In genomic region chr18:45103319-45104070, GRCh38 we compare ENCODE assay signal across 1 cellular context.
TF ChIP-seq lines count a peak whose summit lies in the region.

No MANE protein-coding gene starts in this region.

TF ChIP-seq in GM12878, 131 proteins besides CTCF, POLR2A, EP300 and RAD21 (continued from another document and continues in another):
- TF ChIP-seq ZNF687 (IDR thresholded peaks at IDR 0.05) (no peak), RELA (IDR thresholded peaks at IDR 0.05; ENCODE audit: borderline replicate concordance, partially characterized antibody) (no peak), KDM1A (IDR thresholded peaks at IDR 0.05; ENCODE audit: borderline replicate concordance) (no peak), SMAD1 (IDR thresholded peaks at IDR 0.05; ENCODE audit: low read depth, partially characterized antibody) (no peak), EZH2 (IDR thresholded peaks at IDR 0.05; ENCODE audit: borderline replicate concordance, control insufficient read depth, low read depth, low read length) (no peak), ZNF217 (IDR thresholded peaks at IDR 0.05) (peak; percentile 47; the same call in 1 of the 2 replicates), RAD51 (IDR thresholded peaks at IDR 0.05) (no peak), CREM (IDR thresholded peaks at IDR 0.05; ENCODE audit: low read depth) (peak; percentile 53; the same call in 1 of the 2 replicates), WRNIP1 (IDR thresholded peaks at IDR 0.05; ENCODE audit: borderline replicate concordance, low read depth, low read length) (no peak), ASH2L (IDR thresholded peaks at IDR 0.05; ENCODE audit: borderline replicate concordance, low read depth) (no peak), STAT1 (conservative IDR thresholded peaks at IDR 0.05) (no peak; the same call in 1 of the 2 replicates), RB1 (IDR thresholded peaks at IDR 0.05; ENCODE audit: borderline replicate concordance) (0 out of 2 replicates have a peak, but pooled peaks have one; percentile 13), ZNF274 (IDR thresholded peaks at IDR 0.05; ENCODE audit: insufficient read depth, insufficient read length) (no peak), MLLT1 (IDR thresholded peaks at IDR 0.05) (peak; percentile 53; the same call in 1 of the 2 replicates), NBN (IDR thresholded peaks at IDR 0.05) (no peak), ESRRA (IDR thresholded peaks at IDR 0.05; ENCODE audit: low read length) (no peak; the same call in 1 of the 2 replicates), FOXM1 (IDR thresholded peaks at IDR 0.05; ENCODE audit: low read depth, low read length) (no peak), ELK1 (IDR thresholded peaks at IDR 0.05; ENCODE audit: low read depth, low read length) (no peak), POLR2AphosphoS2 (IDR thresholded peaks at IDR 0.05; ENCODE audit: low read depth, low read length) (no peak), CBFB (IDR thresholded peaks at IDR 0.05; ENCODE audit: low read depth) (no peak), NR2C2 (IDR thresholded peaks at IDR 0.05; ENCODE audit: borderline replicate concordance, control insufficient read depth, insufficient read length, low read depth) (no peak), ZNF384 (IDR thresholded peaks at IDR 0.05; ENCODE audit: borderline replicate concordance, low read depth, low read length) (no peak), RUNX3 (IDR thresholded peaks at IDR 0.05; ENCODE audit: low read length) (peak; percentile 88), ATF7 (IDR thresholded peaks at IDR 0.05; ENCODE audit: low read depth) (peak; percentile 82), E2F8 (IDR thresholded peaks at IDR 0.05; ENCODE audit: low read depth, partially characterized antibody) (no peak), LARP7 (IDR thresholded peaks at IDR 0.05) (no peak), PBX3 (IDR thresholded peaks at IDR 0.05; ENCODE audit: insufficient replicate concordance, low read depth, low read length) (no peak), FOS (IDR thresholded peaks at IDR 0.05; ENCODE audit: borderline replicate concordance, extremely low read depth, insufficient read length) (no peak), MTA3 (IDR thresholded peaks at IDR 0.05; ENCODE audit: borderline replicate concordance, low read length) (no peak; the same call in 1 of the 2 replicates), ZSCAN29 (IDR thresholded peaks at IDR 0.05) (no peak), HSF1 (IDR thresholded peaks at IDR 0.05; ENCODE audit: low read depth, low read length) (no peak), E4F1 (IDR thresholded peaks at IDR 0.05; ENCODE audit: borderline replicate concordance, partially characterized antibody) (no peak), ZBTB11 (CRISPR knock-in tag; IDR thresholded peaks at IDR 0.05) (no peak), NRF1 (conservative IDR thresholded peaks at IDR 0.05; ENCODE audit: low read depth, low read length) (no peak), PAX8 (IDR thresholded peaks at IDR 0.05) (no peak), CHD4 (IDR thresholded peaks at IDR 0.05) (no peak), CREB1 (IDR thresholded peaks at IDR 0.05; ENCODE audit: low read depth) (0 out of 2 replicates have a peak, but pooled peaks have one; percentile 16), E2F4 (IDR thresholded peaks at IDR 0.05; ENCODE audit: low read depth, low read length) (no peak), EGR1 (IDR thresholded peaks at IDR 0.05; ENCODE audit: borderline replicate concordance in 1 of 2, low read depth in 2 of 2, low read length in 2 of 2) (no peak), SUPT20H (IDR thresholded peaks at IDR 0.05; ENCODE audit: borderline replicate concordance, control insufficient read depth, low read depth, low read length) (no peak), PML (IDR thresholded peaks at IDR 0.05; ENCODE audit: low read length) (no peak), MTA2 (IDR thresholded peaks at IDR 0.05; ENCODE audit: low read depth) (peak; percentile 97), ZNF207 (IDR thresholded peaks at IDR 0.05; ENCODE audit: borderline replicate concordance) (no peak), HDAC2 (IDR thresholded peaks at IDR 0.05) (no peak), SIX5 (IDR thresholded peaks at IDR 0.05; ENCODE audit: low read depth, low read length, severe bottlenecking) (no peak), BRCA1 (IDR thresholded peaks at IDR 0.05; ENCODE audit: low read depth, low read length) (no peak)
